In the genomic region with DNA sequence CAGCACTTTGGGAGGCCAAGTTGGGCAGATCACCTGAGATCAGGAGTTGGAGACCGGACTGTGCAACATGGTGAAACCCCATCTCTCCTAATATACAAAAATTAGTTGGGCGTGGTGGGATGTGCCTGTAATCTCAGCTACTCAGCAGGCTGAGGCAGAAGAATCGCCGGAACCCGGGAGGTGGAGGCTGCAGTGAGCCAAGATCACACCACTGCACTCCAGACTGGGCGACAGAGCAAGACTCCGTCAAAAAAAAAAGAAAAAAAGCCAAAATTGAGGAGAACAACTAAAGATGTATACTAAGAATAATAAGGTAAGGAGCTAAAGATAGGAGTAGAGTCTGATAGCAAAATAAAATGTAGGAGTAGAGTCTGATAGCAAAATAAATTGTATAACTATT, we compare ENCODE assay signal across 22 cellular contexts.
DNase-seq lines count a peak whose midpoint lies in the region; ATAC-seq, FAIRE-seq and TF ChIP-seq lines count a peak whose summit lies in the region.
"Had no signal": no experiment of that assay in that cellular context is flagged by ENCODE, and none has a peak within 500 bp of the region (broad histone marks: within the 10 kb centered on the region; RNA-seq: fewer than 3 reads in every experiment).

No MANE protein-coding gene starts in this region.

- no peak overlapping the region; the same call in 1 of the 2 replicates for H2BK5ac ChIP-seq in H1 (ENCODE audit: low read depth, low read length)

- TF ChIP-seq RAD21 in H1 (IDR thresholded peaks at IDR 0.05 in 1 of 2, conservative IDR thresholded peaks at IDR 0.05 in 1 of 2; ENCODE audit: low read depth in 2 of 2, low read length in 2 of 2): no peak

- TF ChIP-seq EP300 in H1 (IDR thresholded peaks at IDR 0.05; ENCODE audit: borderline replicate concordance in 1 of 2, low read depth in 2 of 2, low read length in 2 of 2): no peak

- H3K56ac ChIP-seq in H1 (replicated peaks; ENCODE audit: insufficient read length, low read depth, low read length): no peak overlapping the region

- H3K79me2 ChIP-seq in GM23338 (replicated peaks; ENCODE audit: insufficient read depth) (no peaks in the 10 kb centered on the region), H1 (ENCODE audit: control insufficient read depth in 1 of 2, insufficient read depth in 2 of 2, low read length in 2 of 2) (no peaks in the 10 kb centered on the region)

- H3K4me3 Mint-ChIP-seq in GM23338: no peak overlapping the region
- H3K4me3 Mint-ChIP-seq: B cell; CD4-positive, alpha-beta T cell; CD8-positive, alpha-beta T cell had no signal

- H3K9me3 ChIP-seq in HUES6 (ENCODE audit: control insufficient read depth, insufficient read depth, low read depth, low read length) (no peaks in the 10 kb centered on the region), H1 (ENCODE audit: insufficient read depth in 2 of 2, low read depth in 1 of 2, low read length in 1 of 2) (no peaks in the 10 kb centered on the region)
- H3K9me3 ChIP-seq: A549; BLaER1 treated with 17β-estradiol and CSF1 and Interleukin-3, amounts not matched to agents 10 nM and 100 nM; Caco-2 had no signal

- no peaks in the 10 kb centered on the region for H3K9me2 ChIP-seq in GM23338 (ENCODE audit: insufficient read depth)

- H3K36me3 Mint-ChIP-seq in GM23338 (ENCODE audit: low read depth): peaks cover under 1% of the 10 kb centered on the region; the same call in 1 of the 3 replicates
- no peaks in the 10 kb centered on the region for H3K36me3 Mint-ChIP-seq in activated naive CD4-positive, alpha-beta T cell treated with anti-CD3 and anti-CD28 coated beads, Interleukin-2, amount 50 U/mL, for 72 hours
- H3K36me3 Mint-ChIP-seq: CD8-positive, alpha-beta T cell had no signal

- H3K79me1 ChIP-seq in H1 (ENCODE audit: low read depth, low read length): no peaks in the 10 kb centered on the region

- H2AFZ ChIP-seq in GM23338: no peak overlapping the region
- no peak overlapping the region for H2AFZ ChIP-seq in H1 (ENCODE audit: low read length)

- CTCF ChIA-PET in H1 (lab: Charles Lee; ENCODE audit: partially characterized antibody): interaction anchor here (0.6 kb wide), 1 partner anchor 31 kb away, joined by 3 read pairs; no protein-coding TSS in a partner anchor

- H3F3A ChIP-seq in GM23338 (replicated peaks; ENCODE audit: low read depth): no peaks in the 10 kb centered on the region

- ATAC-seq in GM23338: no peak
- no peak for ATAC-seq in activated naive CD4-positive, alpha-beta T cell treated with anti-CD3 and anti-CD28 coated beads, Interleukin-2, amount 50 U/mL, for 72 hours
- no peak for ATAC-seq in HG03571 (IDR thresholded peaks at IDR 0.05; ENCODE audit: unreplicated experiment)
- ATAC-seq: A549; CD8-positive, alpha-beta T cell had no signal

- H2BK120ac ChIP-seq in H1 (replicated peaks; ENCODE audit: low read depth, low read length): no peak overlapping the region

- H3K4me2 ChIP-seq in GM23338 (no peak overlapping the region), H1 (ENCODE audit: insufficient read depth in 1 of 2, low read depth in 2 of 2, low read length in 2 of 2) (no peak overlapping the region)
- H3K4me2 ChIP-seq: A549; BLaER1 treated with 17β-estradiol and CSF1 and Interleukin-3, amounts not matched to agents 10 nM and 100 nM had no signal

- no peak for TF ChIP-seq CTCF in GM23338 (conservative IDR thresholded peaks at IDR 0.05; ENCODE audit: low read depth in 2 of 2)
- no peak for TF ChIP-seq CTCF in H1 (IDR thresholded peaks at IDR 0.05; ENCODE audit: control extremely low read depth in 1 of 3, insufficient read depth in 1 of 3, low read depth in 1 of 3, low read length in 3 of 3)

- no peak overlapping the region for H4K91ac ChIP-seq in H1 (replicated peaks; ENCODE audit: insufficient read length, low read length)

- TF ChIP-seq POLR2A in H1 (IDR thresholded peaks at IDR 0.05; ENCODE audit: control extremely low read depth in 1 of 2, low read depth in 2 of 2, low read length in 2 of 2): no peak

- H3K23ac ChIP-seq in H1 (ENCODE audit: insufficient read length): no peak overlapping the region

- H3K27ac Mint-ChIP-seq in GM23338: peak overlapping the region; percentile 92; the same call in 1 of the 2 replicates
- H3K27ac Mint-ChIP-seq in activated naive CD4-positive, alpha-beta T cell treated with anti-CD3 and anti-CD28 coated beads, Interleukin-2, amount 50 U/mL, for 72 hours: no peak overlapping the region
- H3K27ac Mint-ChIP-seq: B cell; CD4-positive, alpha-beta T cell; CD8-positive, alpha-beta T cell had no signal

- peak overlapping the region; percentile 41; the same call in 1 of the 2 replicates for H2BK12ac ChIP-seq in H1 (ENCODE audit: low read depth, low read length)

- H3K23me2 ChIP-seq in H1 (ENCODE audit: low read depth, low read length): no peaks in the 10 kb centered on the region

- H3K9ac ChIP-seq in HUES6 (ENCODE audit: low read length): no peak overlapping the region
- no peak overlapping the region for H3K9ac ChIP-seq in H1 (replicated peaks in 1 of 4; ENCODE audit: extremely low read depth in 1 of 4, low read depth in 3 of 4, low read length in 3 of 4)
- H3K9ac ChIP-seq: BLaER1 treated with 17β-estradiol and CSF1 and Interleukin-3, amounts not matched to agents 10 nM and 100 nM had no signal

- FAIRE-seq in H1 (lab: Jason Lieb, UNC): no peak
- FAIRE-seq: A549, D721Med, G401.6, GM12891, GM19239 had no signal

- H3K14ac ChIP-seq in H1 (ENCODE audit: insufficient read length): no peak overlapping the region

- peak overlapping the region; percentile 66; the same call in 1 of the 2 replicates for H2BK20ac ChIP-seq in H1 (ENCODE audit: low read length)

- H4K5ac ChIP-seq in H1 (ENCODE audit: insufficient read length, low read depth, low read length): no peak overlapping the region

- H3K4me1 Mint-ChIP-seq in GM23338: peaks cover 47% of the 10 kb centered on the region
- H3K4me1 Mint-ChIP-seq: B cell had no signal

- H3K4me3 ChIP-seq in GM23338: no peak overlapping the region
- H3K4me3 ChIP-seq in HUES6 (ENCODE audit: low read depth, low read length): no peak overlapping the region
- H3K4me3 ChIP-seq in H1 (ENCODE audit: extremely low read depth in 1 of 4, insufficient read depth in 2 of 4, low read depth in 3 of 4, low read length in 4 of 4): no peak overlapping the region
- H3K4me3 ChIP-seq: A549; BLaER1 treated with 17β-estradiol and CSF1 and Interleukin-3, amounts not matched to agents 10 nM and 100 nM had no signal

- H3K4me1 ChIP-seq in GM23338 (ENCODE audit: insufficient read depth): peaks cover 32% of the 10 kb centered on the region
- peaks cover 33% of the 10 kb centered on the region for H3K4me1 ChIP-seq in HUES6 (ENCODE audit: control insufficient read depth, insufficient read depth, low read length)
- H3K4me1 ChIP-seq in H1 (replicated peaks in 1 of 4; ENCODE audit: control insufficient read depth in 3 of 4, insufficient read depth in 4 of 4, low read length in 3 of 4): peaks cover 0 to 20% (median 9%) of the 10 kb centered on the region in 4 experiments; a peak in 5 of 7 replicates
- H3K4me1 ChIP-seq: A549; BLaER1 treated with 17β-estradiol and CSF1 and Interleukin-3, amounts not matched to agents 10 nM and 100 nM; Caco-2 had no signal

- no peak overlapping the region for H3K18ac ChIP-seq in H1 (ENCODE audit: extremely low read depth, low read length)

- H3K9me3 Mint-ChIP-seq in GM23338: no peaks in the 10 kb centered on the region; the same call in 2 of the 3 replicates
- peaks cover 5% of the 10 kb centered on the region in 2 donors for H3K9me3 Mint-ChIP-seq in activated naive CD4-positive, alpha-beta T cell treated with anti-CD3 and anti-CD28 coated beads, Interleukin-2, amount 50 U/mL, for 72 hours
- H3K9me3 Mint-ChIP-seq: CD4-positive, alpha-beta T cell had no signal

- H3K36me3 ChIP-seq in GM23338 (ENCODE audit: insufficient read depth) (no peaks in the 10 kb centered on the region), HUES6 (ENCODE audit: control insufficient read depth, insufficient read depth, low read length) (no peaks in the 10 kb centered on the region), H1 (ENCODE audit: control insufficient read depth in 2 of 4, insufficient read depth in 4 of 4, low read length in 3 of 4) (no peaks in the 10 kb centered on the region)
- H3K36me3 ChIP-seq: BLaER1 treated with 17β-estradiol and CSF1 and Interleukin-3, amounts not matched to agents 10 nM and 100 nM had no signal

- WGBS in H1 (ENCODE audit: extremely low coverage in 1 of 2, insufficient coverage in 1 of 2, insufficient read length in 1 of 2, insufficient replicate concordance in 2 of 2, low coverage in 1 of 2, low lambda C conversion rate in 2 of 2, missing lambda C conversion rate in 1 of 2), 2 experiments: 89% methylated on average over 7 of the region's 7 CpGs; no CpG with 5 or more reads in 1 of the 2 experiments

- H4K8ac ChIP-seq in H1 (ENCODE audit: extremely low read depth, insufficient read depth, low read length): no peak overlapping the region

- H2AK5ac ChIP-seq in H1 (ENCODE audit: low read depth, low read length): no peak overlapping the region

- peaks cover 4% of the 10 kb centered on the region for H3K27me3 Mint-ChIP-seq in GM23338 (ENCODE audit: insufficient read depth, low read depth, poor library complexity)
- H3K27me3 Mint-ChIP-seq: B cell; CD4-positive, alpha-beta T cell had no signal

- H3K27me3 ChIP-seq in GM23338 (ENCODE audit: insufficient read depth) (no peaks in the 10 kb centered on the region), HUES6 (ENCODE audit: control insufficient read depth, insufficient read depth, low read length) (no peaks in the 10 kb centered on the region), H1 (replicated peaks in 1 of 4; ENCODE audit: control insufficient read depth in 3 of 4, extremely low read depth in 1 of 4, insufficient read depth in 3 of 4, low read length in 3 of 4) (no peaks in the 10 kb centered on the region)
- H3K27me3 ChIP-seq: BLaER1 treated with 17β-estradiol and CSF1 and Interleukin-3, amounts not matched to agents 10 nM and 100 nM had no signal

- no peaks in the 10 kb centered on the region for H4K20me1 ChIP-seq in GM23338 (replicated peaks; ENCODE audit: insufficient read depth)
- no peaks in the 10 kb centered on the region for H4K20me1 ChIP-seq in H1 (replicated peaks in 1 of 2; ENCODE audit: control insufficient read depth in 1 of 2, insufficient read depth in 2 of 2, low read length in 2 of 2)
- H4K20me1 ChIP-seq: BLaER1 treated with 17β-estradiol and CSF1 and Interleukin-3, amounts not matched to agents 10 nM and 100 nM had no signal

- DNase-seq in GM23338 (ENCODE audit: low spot score) (no peak), H1 (ENCODE audit: low read depth in 1 of 2, low spot score in 2 of 2) (no peak)
- no peak for DNase-seq in activated CD8-positive, alpha-beta memory T cell treated with anti-CD3 and anti-CD28 coated beads, Interleukin-2, amount 50 U/mL, for 4 hours
- DNase-seq in activated naive CD4-positive, alpha-beta T cell treated with anti-CD3 and anti-CD28 coated beads, Interleukin-2, amount 50 U/mL, for 72 hours (ENCODE audit: low spot score in 2 of 2): no peak
- DNase-seq: AML-193; Caco-2; Calu3; CD4-positive, alpha-beta T cell; CD8-positive, alpha-beta T cell; DMS79 treated with DMSO at 0.1 percent for 48 hours; GF-D8 had no signal

- POLR2A ChIA-PET in H1 (lab: Charles Lee; ENCODE audit: partially characterized antibody): interaction anchor here (0.6 to 0.8 kb wide), 2 partner anchors 15 to 48 kb away, joined by 3 to 5 read pairs; no protein-coding TSS in a partner anchor

- no peak overlapping the region for H3K4ac ChIP-seq in H1 (replicated peaks; ENCODE audit: insufficient read length, low read depth, low read length)

- H2BK15ac ChIP-seq in H1 (ENCODE audit: low read length): no peak overlapping the region

- no peak overlapping the region for H3K27ac ChIP-seq in GM23338 (ENCODE audit: low read depth)
- peak overlapping the region; percentile 50; the same call in 1 of the 2 replicates for H3K27ac ChIP-seq in HUES6 (ENCODE audit: low read depth, low read length)
- H3K27ac ChIP-seq in H1 (ENCODE audit: low read depth, low read length): no peak overlapping the region
- H3K27ac ChIP-seq: 22Rv1; A549; BLaER1 treated with 17β-estradiol and CSF1 and Interleukin-3, amounts not matched to agents 10 nM and 100 nM; C4-2B had no signal
